Comparison of ENCODE assay signal across 8 cellular contexts in the genomic region with DNA sequence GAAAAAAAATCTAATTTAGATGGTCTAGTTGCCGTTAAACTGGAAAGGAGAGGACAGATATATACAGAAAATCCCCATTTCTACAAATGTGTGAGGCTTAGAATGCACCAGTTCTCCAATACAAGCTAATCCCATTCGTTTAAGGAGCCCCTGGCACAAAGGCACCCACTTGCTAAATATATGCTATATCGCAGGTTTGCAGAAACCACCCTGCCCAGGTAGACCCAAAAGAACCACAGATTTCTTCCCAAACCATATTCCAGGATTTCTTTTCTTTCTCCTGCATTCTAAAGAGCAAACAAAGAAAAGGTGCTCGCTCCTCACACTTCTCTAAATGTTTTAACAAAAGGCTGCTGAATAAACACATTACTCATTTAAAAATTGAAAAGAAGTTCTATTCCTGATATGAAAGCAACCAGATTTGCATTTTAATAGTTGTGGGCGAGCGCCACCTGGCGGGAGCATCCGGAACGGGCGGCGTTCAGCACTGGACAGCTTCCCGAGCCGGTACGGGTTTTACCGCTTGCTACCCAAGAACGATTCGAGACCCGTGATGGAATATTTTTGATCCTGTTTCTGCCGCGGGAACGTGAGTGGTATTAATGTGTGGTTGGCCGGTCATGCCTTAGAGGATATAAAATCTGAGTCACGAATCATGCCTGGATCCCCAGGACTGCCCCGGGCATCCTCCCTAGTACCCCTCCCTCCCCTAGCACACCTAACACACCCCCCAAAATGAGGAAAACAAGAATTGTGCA. TPM values are rescaled to one million over a fixed set of nuclear protein-coding genes. Genes with fewer than 3 reads are reported as not detected.
DNase-seq lines count a peak whose midpoint lies in the region; ATAC-seq, FAIRE-seq and TF ChIP-seq lines count a peak whose summit lies in the region.

No MANE protein-coding gene starts in this region.

- 15% methylated on average over 24 of the region's 24 CpGs for WGBS in HUES64

- no peaks in the 10 kb centered on the region for H3K9me3 ChIP-seq in DND-41 (ENCODE audit: insufficient read depth, low read length, severe bottlenecking)
- no peaks in the 10 kb centered on the region for H3K9me3 ChIP-seq in HUES64 (ENCODE audit: insufficient read depth, low read depth, low read length)

- no peak overlapping the region for H3K9ac ChIP-seq in DND-41 (ENCODE audit: low read depth, low read length)
- H3K9ac ChIP-seq in HUES64 (ENCODE audit: low read depth, low read length): no peak overlapping the region

- no peak overlapping the region for H2AFZ ChIP-seq in DND-41 (ENCODE audit: low read depth, low read length)

- H3K4me1 ChIP-seq in DND-41 (ENCODE audit: insufficient read depth, low read length) (no peaks in the 10 kb centered on the region), HUES64 (ENCODE audit: insufficient read depth, low read length) (peaks cover 8% of the 10 kb centered on the region; the same call in 1 of the 2 replicates)

- H3K4me3 ChIP-seq in DND-41 (ENCODE audit: low read depth in 1 of 2, low read length in 2 of 2): no peak overlapping the region
- peak overlapping the region; percentile 41 for H3K4me3 ChIP-seq in HUES64 (ENCODE audit: low read length)

- TF ChIP-seq CTCF in DND-41 (IDR thresholded peaks at IDR 0.05; ENCODE audit: borderline replicate concordance, extremely low read depth, low read length, poor library complexity, severe bottlenecking): peak; percentile 98

- H3K36me3 ChIP-seq in DND-41 (ENCODE audit: insufficient read depth, low read length) (no peaks in the 10 kb centered on the region), HUES64 (ENCODE audit: insufficient read depth, low read length) (no peaks in the 10 kb centered on the region)

- H3K27me3 ChIP-seq in DND-41 (ENCODE audit: insufficient read depth, low read length, poor library complexity): peaks cover 16% of the 10 kb centered on the region
- peaks cover 50% of the 10 kb centered on the region for H3K27me3 ChIP-seq in HUES64 (ENCODE audit: insufficient read depth, low read length)

- peak; percentile 73 for DNase-seq in DND-41
- DNase-seq in RKO (ENCODE audit: low spot score): peak; percentile 68
- peak; percentile 1 for DNase-seq in activated gamma-delta T cell treated with anti-CD3 and anti-CD28 coated beads, Interleukin-2, amount 50 U/mL, for 16 hours (ENCODE audit: low read depth)
- DNase-seq in frontal cortex (ENCODE audit: low spot score in 2 of 2): peak; percentile 77 to 78
- DNase-seq in nucleus accumbens (lab: John Stamatoyannopoulos, UW): peak in 51 of 56 donors; percentile 2 to 92 (median 65)
- peak; percentile 79 for DNase-seq in ureter (ENCODE audit: low spot score)

- ATAC-seq in DND-41 (ENCODE audit: insufficient read depth, low read depth) (peak; percentile 73), HG03159 (IDR thresholded peaks at IDR 0.05; ENCODE audit: unreplicated experiment) (no peak)

- H4K20me1 ChIP-seq in DND-41 (ENCODE audit: insufficient read depth, low read length): peaks cover 12% of the 10 kb centered on the region

- FAIRE-seq in frontal cortex (lab: Jason Lieb, UNC): peak; percentile 87

- H3K27ac ChIP-seq in DND-41 (ENCODE audit: low read length) (no peak overlapping the region), HUES64 (ENCODE audit: low read depth, low read length) (no peak overlapping the region)

- no peaks in the 10 kb centered on the region for H3K79me2 ChIP-seq in DND-41 (ENCODE audit: insufficient read depth, low read length)

- H3K4me2 ChIP-seq in DND-41 (ENCODE audit: insufficient read depth, low read length): no peak overlapping the region

RNA-seq across cellular contexts. Expression of gene PTPRT, which starts 2.1 kb away (rescaled TPM):
- polyA plus RNA-seq in HUES64 (2013, experiment 1 of 2): 0.50 TPM
- 0.38 TPM for polyA plus RNA-seq in HUES64 (2013, experiment 2 of 2)
- total RNA-seq in frontal cortex: 26.9 TPM
- 0.10 TPM for total RNA-seq in ureter

Comparison
In these comparisons a context has a peak if more than half of its experiments do, and no peak if none do; other contexts are left out.
1. DNase-seq: peak in every context shown above with its lines; median percentile 79 in ureter; 78 in frontal cortex; 73 in DND-41; 68 in RKO; 65 in nucleus accumbens; 1 in activated gamma-delta T cell treated with anti-CD3 and anti-CD28 coated beads, Interleukin-2, amount 50 U/mL, for 16 hours.
2. RNA of gene PTPRT, which starts 2.1 kb away (total RNA-seq): 26.9 TPM in frontal cortex (single experiment); 0.10 TPM in ureter (single experiment); every median in the first group is over 10 times any median in the second.